8 cellular contexts compared by ENCODE assay signal in the genomic region with DNA sequence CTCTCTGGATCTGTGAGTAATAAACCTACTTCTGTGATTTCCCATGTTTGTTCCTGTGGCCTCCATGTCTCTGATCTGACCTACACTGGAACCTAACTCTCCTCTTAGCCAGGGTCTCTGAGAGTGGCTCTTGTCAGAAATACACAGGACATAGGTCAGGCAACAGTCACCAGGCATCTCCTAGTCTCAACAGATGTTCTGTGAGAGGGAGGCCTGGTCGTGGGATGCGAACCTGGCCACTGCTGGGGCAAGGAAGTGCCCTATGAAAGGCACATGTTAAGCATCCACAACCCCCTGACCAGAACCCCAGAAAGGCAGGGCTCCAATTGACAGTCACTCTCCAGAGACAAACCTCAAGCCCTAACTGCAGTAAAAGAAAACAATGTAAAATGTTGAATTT.
DNase-seq lines count a peak whose midpoint lies in the region; ATAC-seq, FAIRE-seq and TF ChIP-seq lines count a peak whose summit lies in the region.
"Not testable (repeated sequence)": the region's sequence is repeated elsewhere in the genome, so short reads cannot be mapped to it uniquely, and the experiment has no call there.

No MANE protein-coding gene starts in this region.

- not testable (repeated sequence) for TF ChIP-seq EP300 in esophagus muscularis mucosa (IDR thresholded peaks at IDR 0.05)

- ATAC-seq in left ventricle myocardium superior, sciatic nerve, upper lobe of right lung: not testable (repeated sequence)

- FAIRE-seq in kidney (lab: Jason Lieb, UNC): not testable (repeated sequence)

- DNase-seq in RPMI8226 (peak; percentile 0), esophagus muscularis mucosa (ENCODE audit: extremely low spot score) (peak; percentile 83), left ventricle myocardium superior (peak; percentile 10), kidney (peak; percentile 58), posterior vena cava (ENCODE audit: low spot score) (peak; percentile 77), sciatic nerve (ENCODE audit: low spot score) (peak; percentile 60), upper lobe of right lung (peak; percentile 59)
- DNase-seq in activated naive CD4-positive, alpha-beta T cell treated with anti-CD3 and anti-CD28 coated beads, Interleukin-2, amount 50 U/mL, for 16 hours: peak; percentile 9

- TF ChIP-seq CTCF in esophagus muscularis mucosa (IDR thresholded peaks at IDR 0.05); kidney (IDR thresholded peaks at IDR 0.05; ENCODE audit: borderline replicate concordance, extremely low read depth, insufficient read depth); upper lobe of right lung (IDR thresholded peaks at IDR 0.05): not testable (repeated sequence)

- not testable (repeated sequence) for H3K9ac ChIP-seq in kidney (ENCODE audit: low read length in 2 of 2)

- not testable (repeated sequence) for TF ChIP-seq POLR2A in esophagus muscularis mucosa (IDR thresholded peaks at IDR 0.05; ENCODE audit: low read depth)

- peaks cover 0 to 19% (median 0%) of the 10 kb centered on the region in 4 donors for H3K27me3 ChIP-seq in esophagus muscularis mucosa
- H3K27me3 ChIP-seq in upper lobe of right lung: not testable (repeated sequence)

- H3K4me3 ChIP-seq in esophagus muscularis mucosa; kidney (ENCODE audit: low read length in 2 of 2); upper lobe of right lung: not testable (repeated sequence)

- intact Hi-C loops in esophagus muscularis mucosa (cut with DNase I); left ventricle myocardium superior (cut with micrococcal nuclease); kidney (cut with DNase I); posterior vena cava (cut with DNase I); sciatic nerve (cut with DNase I); upper lobe of right lung (cut with DNase I): not testable (repeated sequence)

- not testable (repeated sequence) for H3K36me3 ChIP-seq in esophagus muscularis mucosa; kidney (ENCODE audit: control insufficient read depth in 1 of 2, insufficient read depth in 2 of 2, low read length in 2 of 2); upper lobe of right lung

- not testable (repeated sequence) for H3K9me3 ChIP-seq in esophagus muscularis mucosa; kidney (ENCODE audit: control insufficient read depth in 1 of 2, low read length in 2 of 2); upper lobe of right lung

- H3K4me1 ChIP-seq in esophagus muscularis mucosa; kidney (ENCODE audit: control insufficient read depth in 1 of 2, insufficient read depth in 1 of 2, low read depth in 1 of 2, low read length in 2 of 2); upper lobe of right lung: not testable (repeated sequence)

- 92% methylated on average over 2 of the region's 2 CpGs for WGBS in esophagus muscularis mucosa

- not testable (repeated sequence) for H3K27ac ChIP-seq in esophagus muscularis mucosa (replicated peaks in 1 of 4); kidney (ENCODE audit: low read depth in 2 of 2, low read length in 2 of 2); upper lobe of right lung

Comparison
In these comparisons a context has a peak if more than half of its experiments do, and no peak if none do; other contexts are left out.
1. DNase-seq: peak in every context shown above with its lines; median percentile 83 in esophagus muscularis mucosa; 77 in posterior vena cava; 60 in sciatic nerve; 59 in upper lobe of right lung; 58 in kidney; 10 in left ventricle myocardium superior; 9 in activated naive CD4-positive, alpha-beta T cell treated with anti-CD3 and anti-CD28 coated beads, Interleukin-2, amount 50 U/mL, for 16 hours; 0 in RPMI8226.